Comparison of ENCODE assay signal across 7 cellular contexts in genomic region chr18:3869848-3870247, GRCh38.
DNase-seq lines count a peak whose midpoint lies in the region; ATAC-seq, FAIRE-seq and TF ChIP-seq lines count a peak whose summit lies in the region.

No MANE protein-coding gene starts in this region.

- ATAC-seq in GM12878: peak; percentile 44; the same call in 2 of the 3 replicates
- peak; percentile 85 to 94 (median 86) for ATAC-seq in right lobe of liver
- no peak for ATAC-seq in GM21737 (IDR thresholded peaks at IDR 0.05; ENCODE audit: unreplicated experiment)
- no peak for ATAC-seq in GM21390 (IDR thresholded peaks at IDR 0.05; ENCODE audit: unreplicated experiment)

- SMC1A ChIA-PET in GM12878 (lab: Charles Lee; ENCODE audit: uncharacterized antibody, unreplicated experiment): interaction anchor here (0.6 to 2.4 kb wide), 20 partner anchors 8 to 276 kb away, joined by 3 to 33 read pairs (median 4); no protein-coding TSS in a partner anchor

- 5% methylated on average over 2 of the region's 2 CpGs for WGBS in GM12878 (ENCODE audit: insufficient coverage, insufficient replicate concordance, low lambda C conversion rate, missing lambda C conversion rate)
- WGBS in right lobe of liver (ENCODE audit: insufficient coverage, low coverage, low lambda C conversion rate, missing lambda C conversion rate): 16% methylated on average over 2 of the region's 2 CpGs

- no peak overlapping the region for H3K4me2 ChIP-seq in GM12878 (ENCODE audit: control insufficient read depth, insufficient read depth)

- H3K36me3 ChIP-seq in GM12878 (ENCODE audit: control insufficient read depth in 2 of 2, insufficient read depth in 2 of 2, low read length in 1 of 2) (no peaks in the 10 kb centered on the region), right lobe of liver (no peaks in the 10 kb centered on the region)

- H3K27ac ChIP-seq in GM12878 (ENCODE audit: control insufficient read depth, insufficient read depth) (no peak overlapping the region), right lobe of liver (no peak overlapping the region)

- no peaks in the 10 kb centered on the region for H3K79me2 ChIP-seq in GM12878 (ENCODE audit: control insufficient read depth, insufficient read depth, low read length)

- TF ChIP-seq POLR2A in GM12878 (IDR thresholded peaks at IDR 0.05; ENCODE audit: low read depth, low read length) (no peak), right lobe of liver (IDR thresholded peaks at IDR 0.05) (no peak)

- no peak overlapping the region for H2AFZ ChIP-seq in GM12878 (ENCODE audit: control insufficient read depth, low read depth, low read length)

- TF ChIP-seq EP300 in GM12878 (IDR thresholded peaks at IDR 0.05; ENCODE audit: borderline replicate concordance in 1 of 2, control insufficient read depth in 1 of 2, low read depth in 2 of 2, low read length in 2 of 2): no peak

- FAIRE-seq in GM12878 (lab: Jason Lieb, UNC): no peak

- BruUV-seq in GM12878 (replicated peaks; lab: Mats Ljungman, UMichigan): no TSS peak

- peak; percentile 46 for TF ChIP-seq RAD21 in GM12878 (IDR thresholded peaks at IDR 0.05; ENCODE audit: insufficient read depth, low read depth, low read length)

- intact Hi-C loops in GM12878 (cut with micrococcal nuclease; ENCODE audit: unreplicated experiment) (loop anchor here (2.0 to 5.0 kb wide), 2 partner anchors 99 to 158 kb away; no protein-coding TSS in a partner anchor), right lobe of liver (cut with DNase I) (loop anchor here in 1 of 2 donors (5.0 kb wide), 1 partner anchor 158 kb away; no protein-coding TSS in a partner anchor)

- in situ Hi-C loops in GM12878 (cut with MboI): no loop called here

- RAD21 ChIA-PET in GM12878 (lab: Charles Lee; ENCODE audit: unreplicated experiment): interaction anchor here (0.5 to 4.2 kb wide), 11 partner anchors 11 to 276 kb away, joined by 3 to 33 read pairs (median 3); no protein-coding TSS in a partner anchor

- no peaks in the 10 kb centered on the region for H4K20me1 ChIP-seq in GM12878 (ENCODE audit: control insufficient read depth, insufficient read depth)

- POLR2A ChIA-PET in GM12878 (lab: Charles Lee): interaction anchor here (1.2 kb wide), 1 partner anchor 125 kb away, joined by 3 read pairs; no protein-coding TSS in a partner anchor

- H3K27me3 ChIP-seq in GM12878 (replicated peaks in 1 of 2; ENCODE audit: control insufficient read depth in 2 of 2, insufficient read depth in 2 of 2, low read length in 1 of 2) (no peaks in the 10 kb centered on the region), right lobe of liver (no peaks in the 10 kb centered on the region)

- no peak overlapping the region for H3K9ac ChIP-seq in GM12878 (ENCODE audit: control insufficient read depth, insufficient read depth, low read length)

- H3K4me1 ChIP-seq in GM12878 (ENCODE audit: control insufficient read depth, insufficient read depth, low read length): no peaks in the 10 kb centered on the region
- no peaks in the 10 kb centered on the region for H3K4me1 ChIP-seq in right lobe of liver

- CTCF ChIA-PET in GM12878 (lab: Yijun Ruan, JAX): interaction anchor here (0.5 to 4.4 kb wide), 21 partner anchors 11 to 415 kb away, joined by 3 to 64 read pairs (median 3); no protein-coding TSS in a partner anchor

- no peaks in the 10 kb centered on the region for H3K9me3 ChIP-seq in GM12878 (replicated peaks; ENCODE audit: control insufficient read depth, insufficient read depth, low read length)
- H3K9me3 ChIP-seq in right lobe of liver: no peaks in the 10 kb centered on the region

- DNase-seq in NCI-H2107 (lab: John Stamatoyannopoulos, UW) (peak; percentile 48), GM12878 (ENCODE audit: low read depth, low spot score) (no peak), right lobe of liver (no peak), T1000 (lab: John Stamatoyannopoulos, UW) (no peak)

- H3K4me3 ChIP-seq in GM12878 (no peak overlapping the region), right lobe of liver (no peak overlapping the region)

- TF ChIP-seq CTCF in GM12874 (IDR thresholded peaks at IDR 0.05; ENCODE audit: insufficient read depth, low read depth, low read length) (0 out of 2 replicates have a peak, but pooled peaks have one; percentile 2), GM12878 (IDR thresholded peaks at IDR 0.05 in 2 of 3, conservative IDR thresholded peaks at IDR 0.05 in 1 of 3; ENCODE audit: control insufficient read depth in 2 of 3, extremely low read depth in 1 of 3, insufficient read depth in 1 of 3, low read depth in 3 of 3, low read length in 3 of 3) (peak in 1 of 3 experiments; percentile 33; a peak in 1 of 6 replicates), right lobe of liver (IDR thresholded peaks at IDR 0.05) (peak; percentile 37 to 75 (median 47))

TF ChIP-seq in GM12878, 131 proteins besides CTCF, POLR2A, EP300 and RAD21:
- TF ChIP-seq BCLAF1 (IDR thresholded peaks at IDR 0.05) (no peak), SUZ12 (IDR thresholded peaks at IDR 0.05; ENCODE audit: unreplicated experiment) (no peak), CEBPB (IDR thresholded peaks at IDR 0.05; ENCODE audit: borderline replicate concordance in 1 of 2, low read depth in 2 of 2, low read length in 2 of 2) (no peak), ELK1 (IDR thresholded peaks at IDR 0.05; ENCODE audit: low read depth, low read length) (no peak), POU2F2 (IDR thresholded peaks at IDR 0.05; ENCODE audit: borderline replicate concordance, low read depth, low read length) (no peak), RAD51 (IDR thresholded peaks at IDR 0.05) (no peak), NFIC (IDR thresholded peaks at IDR 0.05; ENCODE audit: low read depth, low read length) (no peak), POLR2AphosphoS5 (IDR thresholded peaks at IDR 0.05; ENCODE audit: low read length) (no peak)
TF ChIP-seq in GM12878: peak in this region for 0.

Comparison
In these comparisons a context has a peak if more than half of its experiments do, and no peak if none do; other contexts are left out.
1. ATAC-seq: peak in GM12878 (single experiment) and right lobe of liver (4 of 4); none in GM21737 (single experiment) and GM21390 (single experiment).